Comparison of ENCODE assay signal across 3 cellular contexts in genomic region chr6:146878564-146879343, GRCh38.
TF ChIP-seq lines count a peak whose summit lies in the region.

No MANE protein-coding gene starts in this region.

TF ChIP-seq in liver, 16 proteins besides CTCF, POLR2A, EP300 and RAD21:
- TF ChIP-seq RXRA (IDR thresholded peaks at IDR 0.05) (peak; percentile 62 to 69), EGR1 (IDR thresholded peaks at IDR 0.05; ENCODE audit: low read depth in 2 of 2) (no peak), HNF4A (conservative IDR thresholded peaks at IDR 0.05) (peak; percentile 22 to 49)

TF ChIP-seq in HepG2, 621 proteins besides CTCF, POLR2A, EP300 and RAD21:
- no peak for TF ChIP-seq HMG20B (CRISPR knock-in tag; conservative IDR thresholded peaks at IDR 0.05)
- TF ChIP-seq THAP7 (CRISPR knock-in tag; IDR thresholded peaks at IDR 0.05), result no peak
- no peak for TF ChIP-seq TEAD2 (CRISPR knock-in tag; IDR thresholded peaks at IDR 0.05)
- no peak for TF ChIP-seq U2AF2 (IDR thresholded peaks at IDR 0.05; ENCODE audit: low read depth, low read length)
- no peak for TF ChIP-seq RFXAP (CRISPR knock-in tag; IDR thresholded peaks at IDR 0.05; ENCODE audit: borderline replicate concordance)
- no peak for TF ChIP-seq KLF12 (CRISPR knock-in tag; IDR thresholded peaks at IDR 0.05; ENCODE audit: borderline replicate concordance)
- TF ChIP-seq ZNF230 (CRISPR knock-in tag; IDR thresholded peaks at IDR 0.05), result no peak

TF ChIP-seq in K562, 482 proteins besides CTCF, POLR2A, EP300 and RAD21:
- TF ChIP-seq AFF1 (IDR thresholded peaks at IDR 0.05; ENCODE audit: low read depth in 1 of 2, partially characterized antibody in 2 of 2) (peak in 1 of 2 experiments; percentile 16), ZNF311 (CRISPR knock-in tag; IDR thresholded peaks at IDR 0.05) (peak; percentile 58; the same call in 1 of the 2 replicates), ERF (CRISPR knock-in tag; IDR thresholded peaks at IDR 0.05) (peak; percentile 74; the same call in 1 of the 2 replicates), ZNF23 (CRISPR knock-in tag; IDR thresholded peaks at IDR 0.05) (0 out of 2 replicates have a peak, but pooled peaks have one; percentile 8), ZNF583 (CRISPR knock-in tag; IDR thresholded peaks at IDR 0.05) (0 out of 2 replicates have a peak, but pooled peaks have one; percentile 40), PTTG1 (tag; IDR thresholded peaks at IDR 0.05; ENCODE audit: low read depth) (0 out of 2 replicates have a peak, but pooled peaks have one; percentile 44), GATAD2B (IDR thresholded peaks at IDR 0.05; ENCODE audit: borderline replicate concordance) (0 out of 2 replicates have a peak, but pooled peaks have one; percentile 13), ZNF395 (CRISPR knock-in tag; IDR thresholded peaks at IDR 0.05) (peak; percentile 33; the same call in 1 of the 2 replicates), ZBTB9 (CRISPR knock-in tag; IDR thresholded peaks at IDR 0.05) (0 out of 2 replicates have a peak, but pooled peaks have one; percentile 62), USF1 (CRISPR knock-in tag; IDR thresholded peaks at IDR 0.05) (no peak), NR4A1 (CRISPR knock-in tag; IDR thresholded peaks at IDR 0.05) (no peak), NR4A1 (tag; IDR thresholded peaks at IDR 0.05) (peak; percentile 58), DMBX1 (CRISPR knock-in tag; IDR thresholded peaks at IDR 0.05; ENCODE audit: borderline replicate concordance) (peak; percentile 67), SMAD3 (CRISPR knock-in tag; conservative IDR thresholded peaks at IDR 0.05) (0 out of 2 replicates have a peak, but pooled peaks have one; percentile 2), SPI1 (IDR thresholded peaks at IDR 0.05; ENCODE audit: borderline replicate concordance, low read depth, low read length) (peak; percentile 15; the same call in 1 of the 2 replicates), BACH1 (tag; IDR thresholded peaks at IDR 0.05) (0 out of 2 replicates have a peak, but pooled peaks have one; percentile 5), ELF1 (tag; IDR thresholded peaks at IDR 0.05) (peak; percentile 41; the same call in 1 of the 2 replicates), GTF2B (IDR thresholded peaks at IDR 0.05; ENCODE audit: extremely low read depth, insufficient read length) (no peak), PHTF2 (CRISPR knock-in tag; IDR thresholded peaks at IDR 0.05) (0 out of 2 replicates have a peak, but pooled peaks have one; percentile 12), ARID4B (CRISPR knock-in tag; IDR thresholded peaks at IDR 0.05) (no peak), EWSR1 (IDR thresholded peaks at IDR 0.05; ENCODE audit: borderline replicate concordance, low read depth, partially characterized antibody) (no peak), PML (IDR thresholded peaks at IDR 0.05; ENCODE audit: low read length) (0 out of 2 replicates have a peak, but pooled peaks have one; percentile 4), ZNF232 (CRISPR knock-in tag; IDR thresholded peaks at IDR 0.05) (no peak), HEY1 (CRISPR knock-in tag; IDR thresholded peaks at IDR 0.05; ENCODE audit: borderline replicate concordance) (0 out of 2 replicates have a peak, but pooled peaks have one; percentile 3), ELF2 (CRISPR knock-in tag; IDR thresholded peaks at IDR 0.05) (peak; percentile 46; the same call in 1 of the 2 replicates), ID3 (CRISPR knock-in tag; IDR thresholded peaks at IDR 0.05) (no peak), ID3 (tag; IDR thresholded peaks at IDR 0.05) (0 out of 2 replicates have a peak, but pooled peaks have one; percentile 55)
